8 cellular contexts compared by ENCODE assay signal in genomic region chr6:13012977-13013680, GRCh38.
DNase-seq lines count a peak whose midpoint lies in the region; ATAC-seq, FAIRE-seq and TF ChIP-seq lines count a peak whose summit lies in the region.

No MANE protein-coding gene starts in this region.

- H2BK12ac ChIP-seq in H1 (ENCODE audit: low read depth, low read length): no peak overlapping the region

- H3K27me3 ChIP-seq in CD4-positive, alpha-beta T cell (ENCODE audit: control insufficient read depth, insufficient read depth, low read length): peaks cover 45% of the 10 kb centered on the region
- H3K27me3 ChIP-seq in H1 (replicated peaks in 1 of 4; ENCODE audit: control insufficient read depth in 3 of 4, extremely low read depth in 1 of 4, insufficient read depth in 3 of 4, low read length in 3 of 4) (peaks cover 5 to 43% (median 34%) of the 10 kb centered on the region in 4 experiments), muscle layer of colon (ENCODE audit: control insufficient read depth in 1 of 2, insufficient read depth in 2 of 2, low read length in 2 of 2) (peaks cover 0 to 28% of the 10 kb centered on the region in 2 donors)

- H3K4me3 ChIP-seq in H1 (ENCODE audit: extremely low read depth in 1 of 4, insufficient read depth in 2 of 4, low read depth in 3 of 4, low read length in 4 of 4) (peak overlapping the region; percentile 55 to 75 (median 68)), muscle layer of colon (ENCODE audit: low read depth in 1 of 2, low read length in 2 of 2) (peak overlapping the region; percentile 45 to 74)

- no peak overlapping the region for H3K27ac Mint-ChIP-seq in CD4-positive, alpha-beta T cell

- H3K27me3 Mint-ChIP-seq in CD4-positive, alpha-beta T cell: peaks cover 76% of the 10 kb centered on the region

- peak overlapping the region; percentile 67 for H3K4me3 Mint-ChIP-seq in CD4-positive, alpha-beta T cell

- ATAC-seq in CD4-positive, alpha-beta T cell (ENCODE audit: poor library complexity): no peak
- ATAC-seq in omental fat pad (ENCODE audit: low FRiP score) (no peak), GM18498 (IDR thresholded peaks at IDR 0.05; ENCODE audit: unreplicated experiment) (no peak)

- H4K8ac ChIP-seq in H1 (ENCODE audit: extremely low read depth, insufficient read depth, low read length): no peak overlapping the region

- no peak overlapping the region for H3K27ac ChIP-seq in CD4-positive, alpha-beta T cell (ENCODE audit: low read depth, low read length)
- H3K27ac ChIP-seq in H1 (ENCODE audit: low read depth, low read length) (no peak overlapping the region), muscle layer of colon (ENCODE audit: low read depth, low read length) (no peak overlapping the region)

- TF ChIP-seq RAD21 in H1 (IDR thresholded peaks at IDR 0.05 in 1 of 2, conservative IDR thresholded peaks at IDR 0.05 in 1 of 2; ENCODE audit: low read depth in 2 of 2, low read length in 2 of 2): no peak

- 9% methylated on average over 21 of the region's 21 CpGs; no CpG with 5 or more reads in 1 of the 2 experiments for WGBS in H1 (ENCODE audit: extremely low coverage in 1 of 2, insufficient coverage in 1 of 2, insufficient read length in 1 of 2, insufficient replicate concordance in 2 of 2, low coverage in 1 of 2, low lambda C conversion rate in 2 of 2, missing lambda C conversion rate in 1 of 2), 2 experiments

- DNase-seq in CD4-positive, alpha-beta T cell: no peak
- DNase-seq in NCI-H187 treated with DMSO at 0.1 percent for 48 hours (lab: John Stamatoyannopoulos, UW) (peak; percentile 22), H1 (ENCODE audit: low read depth in 1 of 2, low spot score in 2 of 2) (peak; percentile 58 to 82), omental fat pad (ENCODE audit: low spot score) (no peak), medulla oblongata (ENCODE audit: extremely low spot score) (no peak)
- DNase-seq in stimulated activated CD4-positive, alpha-beta T cell treated with anti-CD3 and anti-CD28 coated beads, Interleukin-4, amount 100 ng/mL, for 24 hours: no peak

- H2BK120ac ChIP-seq in H1 (replicated peaks; ENCODE audit: low read depth, low read length): no peak overlapping the region

- no peak overlapping the region for H2AK5ac ChIP-seq in H1 (ENCODE audit: low read depth, low read length)

- no peaks in the 10 kb centered on the region for H3K79me2 ChIP-seq in H1 (ENCODE audit: control insufficient read depth in 1 of 2, insufficient read depth in 2 of 2, low read length in 2 of 2)

- no peak overlapping the region for H3K4ac ChIP-seq in H1 (replicated peaks; ENCODE audit: insufficient read length, low read depth, low read length)

- H3K36me3 Mint-ChIP-seq in CD4-positive, alpha-beta T cell (ENCODE audit: low read depth): no peaks in the 10 kb centered on the region

- no peak for TF ChIP-seq EP300 in H1 (IDR thresholded peaks at IDR 0.05; ENCODE audit: borderline replicate concordance in 1 of 2, low read depth in 2 of 2, low read length in 2 of 2)

- H4K5ac ChIP-seq in H1 (ENCODE audit: insufficient read length, low read depth, low read length): no peak overlapping the region

- H3K36me3 ChIP-seq in H1 (ENCODE audit: control insufficient read depth in 2 of 4, insufficient read depth in 4 of 4, low read length in 3 of 4) (no peaks in the 10 kb centered on the region), muscle layer of colon (ENCODE audit: insufficient read depth, low read length) (no peaks in the 10 kb centered on the region)

- H3K14ac ChIP-seq in H1 (ENCODE audit: insufficient read length): no peak overlapping the region

- H2AFZ ChIP-seq in H1 (ENCODE audit: low read length): peak overlapping the region; percentile 48; the same call in 1 of the 2 replicates

- H3K4me1 ChIP-seq in H1 (replicated peaks in 1 of 4; ENCODE audit: control insufficient read depth in 3 of 4, insufficient read depth in 4 of 4, low read length in 3 of 4) (peaks cover 2 to 17% (median 11%) of the 10 kb centered on the region in 4 experiments; a peak in 6 of 7 replicates), muscle layer of colon (ENCODE audit: insufficient read depth, low read length) (peaks cover 8% of the 10 kb centered on the region)

- H3K9ac ChIP-seq in H1 (replicated peaks in 1 of 4; ENCODE audit: extremely low read depth in 1 of 4, low read depth in 3 of 4, low read length in 3 of 4) (no peak overlapping the region), muscle layer of colon (ENCODE audit: low read length) (no peak overlapping the region)

- TF ChIP-seq POLR2A in H1 (IDR thresholded peaks at IDR 0.05; ENCODE audit: control extremely low read depth in 1 of 2, low read depth in 2 of 2, low read length in 2 of 2): no peak

- H2BK15ac ChIP-seq in H1 (ENCODE audit: low read length): no peak overlapping the region

- CTCF ChIA-PET in CD4-positive, alpha-beta T cell (lab: Charles Lee): no interaction called here
- CTCF ChIA-PET in H1 (lab: Charles Lee; ENCODE audit: partially characterized antibody): interaction anchor here (0.6 to 1.3 kb wide), 5 partner anchors 13 to 102 kb away, joined by 3 to 4 read pairs (median 3); no protein-coding TSS in a partner anchor

- no peaks in the 10 kb centered on the region for H3K9me3 ChIP-seq in CD4-positive, alpha-beta T cell (ENCODE audit: control insufficient read depth, low read length)
- H3K9me3 ChIP-seq in H1 (ENCODE audit: insufficient read depth in 2 of 2, low read depth in 1 of 2, low read length in 1 of 2): no peaks in the 10 kb centered on the region
- no peaks in the 10 kb centered on the region for H3K9me3 ChIP-seq in muscle layer of colon (ENCODE audit: low read length)

- POLR2A ChIA-PET in CD4-positive, alpha-beta T cell (lab: Charles Lee): no interaction called here
- POLR2A ChIA-PET in H1 (lab: Charles Lee; ENCODE audit: partially characterized antibody): interaction anchor here (0.6 to 2.9 kb wide), 2 partner anchors 20 to 58 kb away, joined by 6 to 13 read pairs; no protein-coding TSS in a partner anchor

- no peak for TF ChIP-seq CTCF in CD4-positive, alpha-beta T cell (IDR thresholded peaks at IDR 0.05)
- TF ChIP-seq CTCF in H1 (IDR thresholded peaks at IDR 0.05; ENCODE audit: control extremely low read depth in 1 of 3, insufficient read depth in 1 of 3, low read depth in 1 of 3, low read length in 3 of 3) (no peak), omental fat pad (IDR thresholded peaks at IDR 0.05) (no peak)

- peaks cover 5 to 18% of the 10 kb centered on the region in 2 experiments for H4K20me1 ChIP-seq in H1 (replicated peaks in 1 of 2; ENCODE audit: control insufficient read depth in 1 of 2, insufficient read depth in 2 of 2, low read length in 2 of 2)

- H2BK5ac ChIP-seq in H1 (ENCODE audit: low read depth, low read length): no peak overlapping the region

- no peak overlapping the region for H3K23ac ChIP-seq in H1 (ENCODE audit: insufficient read length)

- peak; percentile 66 for FAIRE-seq in H1 (lab: Jason Lieb, UNC)

- no peak overlapping the region for H3K56ac ChIP-seq in H1 (replicated peaks; ENCODE audit: insufficient read length, low read depth, low read length)

- no peak overlapping the region for H3K18ac ChIP-seq in H1 (ENCODE audit: extremely low read depth, low read length)

- peak overlapping the region; percentile 83 to 92 for H3K4me2 ChIP-seq in H1 (ENCODE audit: insufficient read depth in 1 of 2, low read depth in 2 of 2, low read length in 2 of 2)

- H4K91ac ChIP-seq in H1 (replicated peaks; ENCODE audit: insufficient read length, low read length): no peak overlapping the region

- intact Hi-C loops in CD4-positive, alpha-beta T cell (cut with DNase I, micrococcal nuclease): no loop called here

- no peaks in the 10 kb centered on the region for H3K79me1 ChIP-seq in H1 (ENCODE audit: low read depth, low read length)

- peaks cover 5% of the 10 kb centered on the region for H3K4me1 Mint-ChIP-seq in CD4-positive, alpha-beta T cell (ENCODE audit: low read depth)

- H2BK20ac ChIP-seq in H1 (ENCODE audit: low read length): no peak overlapping the region

- peaks cover 9% of the 10 kb centered on the region for H3K23me2 ChIP-seq in H1 (ENCODE audit: low read depth, low read length)

- H3K9me3 Mint-ChIP-seq in CD4-positive, alpha-beta T cell: no peaks in the 10 kb centered on the region

TF ChIP-seq in H1, 55 proteins besides CTCF, POLR2A, EP300 and RAD21 (continues in another document):
- TF ChIP-seq TEAD4 (IDR thresholded peaks at IDR 0.05; ENCODE audit: low read depth, low read length) (no peak), FOSL1 (IDR thresholded peaks at IDR 0.05; ENCODE audit: insufficient read depth, low read depth, low read length) (no peak), SP1 (IDR thresholded peaks at IDR 0.05; ENCODE audit: low read depth, low read length) (0 out of 2 replicates have a peak, but pooled peaks have one; percentile 12), RFX5 (IDR thresholded peaks at IDR 0.05; ENCODE audit: borderline replicate concordance, low read depth, low read length) (no peak), CTBP2 (IDR thresholded peaks at IDR 0.05; ENCODE audit: borderline replicate concordance, insufficient read depth, insufficient read length, low read length) (peak; percentile 31), E2F6 (IDR thresholded peaks at IDR 0.05) (peak; percentile 24; the same call in 1 of the 2 replicates), USF2 (IDR thresholded peaks at IDR 0.05; ENCODE audit: low read length) (peak; percentile 49; the same call in 1 of the 2 replicates), SIX5 (IDR thresholded peaks at IDR 0.05; ENCODE audit: low read depth, low read length) (no peak), PHF8 (conservative IDR thresholded peaks at IDR 0.05; ENCODE audit: low read depth, low read length) (no peak), MAX (IDR thresholded peaks at IDR 0.05) (peak; percentile 37), RXRA (IDR thresholded peaks at IDR 0.05; ENCODE audit: insufficient read depth, low read depth, low read length) (peak; percentile 51; the same call in 1 of the 2 replicates), SIN3A (conservative IDR thresholded peaks at IDR 0.05 in 1 of 2, IDR thresholded peaks at IDR 0.05 in 1 of 2; ENCODE audit: low read depth in 1 of 2, low read length in 2 of 2) (peak; percentile 3 to 31; a peak in 1 of 4 replicates)

Comparison
In these comparisons a context has a peak if more than half of its experiments do, and no peak if none do; other contexts are left out.
1. DNase-seq: peak in NCI-H187 treated with DMSO at 0.1 percent for 48 hours (single experiment) and H1 (2 of 2); none in CD4-positive, alpha-beta T cell (0 of 10), omental fat pad (single experiment), medulla oblongata (single experiment) and stimulated activated CD4-positive, alpha-beta T cell treated with anti-CD3 and anti-CD28 coated beads, Interleukin-4, amount 100 ng/mL, for 24 hours (single experiment).